ENCODE assay signal across 8 cellular contexts in the genomic region with DNA sequence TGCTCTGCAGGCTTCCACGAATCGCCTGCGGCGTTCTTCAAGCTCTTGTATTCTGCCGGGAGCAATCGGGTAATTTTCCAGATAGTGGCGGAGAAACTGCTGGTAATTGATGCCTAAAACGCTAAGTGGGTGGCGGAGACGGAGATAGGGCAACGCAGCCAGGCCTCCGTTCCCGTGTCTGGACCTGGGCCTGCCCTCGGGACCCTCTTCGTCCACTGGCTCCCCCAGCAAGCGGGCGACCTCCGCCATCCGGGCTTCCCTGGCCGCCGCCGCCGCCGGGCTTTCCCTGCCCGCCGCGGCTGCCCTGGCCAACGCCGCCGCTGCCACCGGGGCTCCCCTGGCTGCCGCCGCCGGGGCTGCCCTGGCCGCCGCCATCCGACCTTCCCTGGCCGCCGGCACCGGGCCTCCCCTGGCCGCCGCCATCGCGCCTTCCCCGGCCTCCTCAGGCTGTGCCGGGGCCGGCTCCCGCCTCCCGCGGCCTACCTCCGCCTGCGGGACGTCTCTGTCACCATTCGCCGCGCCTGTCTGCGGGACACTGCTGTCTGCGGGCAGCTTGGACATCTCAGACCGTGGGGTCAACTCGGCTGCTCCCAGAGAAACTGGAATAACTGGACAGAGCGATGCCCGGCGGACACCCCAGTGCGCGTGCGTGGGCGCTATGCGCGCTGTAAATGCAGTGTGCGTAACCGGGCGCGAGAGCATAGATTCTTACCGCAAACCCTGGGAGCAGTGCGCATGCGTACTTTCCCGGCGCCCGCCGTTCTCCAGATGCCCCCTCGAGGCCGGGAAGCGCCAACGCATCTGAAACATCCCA. TPM values are rescaled to one million over a fixed set of nuclear protein-coding genes. Genes with fewer than 3 reads are reported as not detected.
DNase-seq lines count a peak whose midpoint lies in the region; ATAC-seq and TF ChIP-seq lines count a peak whose summit lies in the region.

Gene EID2, minus strand, starts transcription at position 643 of the 814 bp plus-strand sequence. Its CDS starts 82 bp downstream, at position 561.

- peak within 1 kb of the TSS; percentile 89 to 99 (median 96) for H3K27ac ChIP-seq in gastroesophageal sphincter
- peak within 1 kb of the TSS; percentile 74 for H3K27ac ChIP-seq in neutrophil

- H3K4me3 Mint-ChIP-seq in activated naive CD4-positive, alpha-beta T cell treated with anti-CD3 and anti-CD28 coated beads for 36 hours: peak within 1 kb of the TSS; percentile 93

- CTCF ChIA-PET in HEK293T (lab: Yijun Ruan, JAX): interaction anchor here (0.6 kb wide), 3 partner anchors 119 to 1394 kb away, joined by 3 read pairs; no protein-coding TSS in a partner anchor
- CTCF ChIA-PET in activated naive CD4-positive, alpha-beta T cell treated with anti-CD3 and anti-CD28 coated beads for 36 hours (lab: Charles Lee): interaction anchor here (1.1 to 3.3 kb wide), 4 partner anchors 65 to 133 kb away, joined by 3 to 19 read pairs (median 4); no protein-coding TSS in a partner anchor

- H3K4me3 ChIP-seq in gastroesophageal sphincter (peak within 1 kb of the TSS; percentile 81 to 82), neutrophil (ENCODE audit: low read depth in 1 of 2, low read length in 1 of 2) (peak within 1 kb of the TSS; percentile 70 to 79)

- no peaks in the 10 kb centered on the region for H3K36me3 ChIP-seq in gastroesophageal sphincter
- no peaks in the 10 kb centered on the region for H3K36me3 ChIP-seq in neutrophil

- H3K36me3 Mint-ChIP-seq in activated naive CD4-positive, alpha-beta T cell treated with anti-CD3 and anti-CD28 coated beads for 36 hours (ENCODE audit: low read depth): peaks cover 10% of the 10 kb centered on the region

- in situ Hi-C loops in SK-MEL-5 (cut with HindIII; ENCODE audit: low pct_unique_long_range_greater_than_20kb, low sequenced_read_pairs): no loop called here

- H3K4me1 Mint-ChIP-seq in activated naive CD4-positive, alpha-beta T cell treated with anti-CD3 and anti-CD28 coated beads for 36 hours (ENCODE audit: low read depth): peaks cover 61% of the 10 kb centered on the region

- H3K27ac Mint-ChIP-seq in activated naive CD4-positive, alpha-beta T cell treated with anti-CD3 and anti-CD28 coated beads for 36 hours: peak within 1 kb of the TSS; percentile 97

- H3K9me3 Mint-ChIP-seq in activated naive CD4-positive, alpha-beta T cell treated with anti-CD3 and anti-CD28 coated beads for 36 hours: no peaks in the 10 kb centered on the region

- TF ChIP-seq POLR2A in gastroesophageal sphincter (IDR thresholded peaks at IDR 0.05): peak; percentile 79 to 81

- POLR2A ChIA-PET in HEK293T (lab: Yijun Ruan, JAX): interaction anchor here (1.2 to 1.6 kb wide), 4 partner anchors 95 to 149 kb away, joined by 4 to 12 read pairs (median 4); partner anchors contain the start of genes MED29, PAF1, RPS16 and SUPT5H

- TF ChIP-seq EP300 in gastroesophageal sphincter (IDR thresholded peaks at IDR 0.05): no peak

- ATAC-seq in gastroesophageal sphincter: peak; percentile 98

- no peaks in the 10 kb centered on the region for H3K9me3 ChIP-seq in gastroesophageal sphincter
- no peaks in the 10 kb centered on the region for H3K9me3 ChIP-seq in neutrophil

- DNase-seq in GM03348 (ENCODE audit: low spot score): peak; percentile 98
- peak; percentile 98 for DNase-seq in HEK293T (ENCODE audit: extremely low spot score)
- DNase-seq in MV-4-11 (lab: John Stamatoyannopoulos, UW): peak; percentile 95
- peak; percentile 89 for DNase-seq in SK-MEL-5 (ENCODE audit: low read depth, low spot score)
- peak; percentile 97 for DNase-seq in activated naive CD4-positive, alpha-beta T cell treated with anti-CD3 and anti-CD28 coated beads for 36 hours
- DNase-seq in superior temporal gyrus (ENCODE audit: extremely low spot score): peak; percentile 97

- H3K27me3 Mint-ChIP-seq in activated naive CD4-positive, alpha-beta T cell treated with anti-CD3 and anti-CD28 coated beads for 36 hours (ENCODE audit: low read depth): no peaks in the 10 kb centered on the region

- TF ChIP-seq CTCF in gastroesophageal sphincter (IDR thresholded peaks at IDR 0.05) (peak; percentile 46 to 94 (median 78)), neutrophil (IDR thresholded peaks at IDR 0.05) (peak; percentile 73)

- intact Hi-C loops in activated naive CD4-positive, alpha-beta T cell treated with anti-CD3 and anti-CD28 coated beads for 36 hours (cut with micrococcal nuclease): loop anchor here (1.0 to 10.0 kb wide), 7 partner anchors 7 to 325 kb away; partner anchors contain the start of genes EID2B, FBL, GMFG and PLEKHG2

- peaks cover 6 to 26% (median 17%) of the 10 kb centered on the region in 3 donors for H3K4me1 ChIP-seq in gastroesophageal sphincter
- H3K4me1 ChIP-seq in neutrophil (ENCODE audit: control insufficient read depth in 1 of 2, insufficient read depth in 1 of 2, low read depth in 1 of 2, low read length in 1 of 2): peaks cover 8 to 12% of the 10 kb centered on the region in 2 experiments

- 0 to 1% methylated on average over 3 to 16 of the region's 84 CpGs for WGBS in gastroesophageal sphincter (ENCODE audit: low coverage in 1 of 2), 2 donors

- H3K27me3 ChIP-seq in gastroesophageal sphincter: peaks cover 5% of the 10 kb centered on the region
- H3K27me3 ChIP-seq in neutrophil: peaks cover 32% of the 10 kb centered on the region

TF ChIP-seq in HEK293T, 16 proteins besides CTCF, POLR2A, EP300 and RAD21:
- TF ChIP-seq FOXA1 (IDR thresholded peaks at IDR 0.05) (no peak), ELF4 (IDR thresholded peaks at IDR 0.05) (no peak), SP1 (IDR thresholded peaks at IDR 0.05) (no peak), FOXM1 (IDR thresholded peaks at IDR 0.05; ENCODE audit: borderline replicate concordance) (0 out of 2 replicates have a peak, but pooled peaks have one; percentile 29), PKNOX1 (IDR thresholded peaks at IDR 0.05) (no peak), LEF1 (IDR thresholded peaks at IDR 0.05; ENCODE audit: borderline replicate concordance) (no peak), FOXK2 (IDR thresholded peaks at IDR 0.05) (no peak), ARNT (IDR thresholded peaks at IDR 0.05) (peak; percentile 42; the same call in 1 of the 2 replicates)

RNA-seq across cellular contexts. Expression of gene EID2, which starts in this region (rescaled TPM):
- 16.7 and 20.7 TPM in 2 replicates for total RNA-seq in SK-MEL-5 (2014; rRNA removed; shearing (Covaris generic))
- polyA plus RNA-seq in SK-MEL-5 (2015; cell fraction: cytosol; rRNA removed): 18.9 and 20.7 TPM in 2 replicates
- 11.9 and 15.8 TPM in 2 replicates for polyA plus RNA-seq in SK-MEL-5 (2015; cell fraction: nucleus; rRNA removed)
- total RNA-seq in activated naive CD4-positive, alpha-beta T cell treated with anti-CD3 and anti-CD28 coated beads for 36 hours: 1 to 10 TPM; 7.7 to 9.1 TPM
- 10 to 100 TPM; 11.4 to 17.3 (median 14.7) TPM for total RNA-seq in gastroesophageal sphincter

Comparison
In these comparisons a context has a peak if more than half of its experiments do, and no peak if none do; other contexts are left out.
1. Peak in every context shown above with its lines: DNase-seq, ATAC-seq, H3K4me3 ChIP-seq and H3K27ac ChIP-seq.